In the genomic region with DNA sequence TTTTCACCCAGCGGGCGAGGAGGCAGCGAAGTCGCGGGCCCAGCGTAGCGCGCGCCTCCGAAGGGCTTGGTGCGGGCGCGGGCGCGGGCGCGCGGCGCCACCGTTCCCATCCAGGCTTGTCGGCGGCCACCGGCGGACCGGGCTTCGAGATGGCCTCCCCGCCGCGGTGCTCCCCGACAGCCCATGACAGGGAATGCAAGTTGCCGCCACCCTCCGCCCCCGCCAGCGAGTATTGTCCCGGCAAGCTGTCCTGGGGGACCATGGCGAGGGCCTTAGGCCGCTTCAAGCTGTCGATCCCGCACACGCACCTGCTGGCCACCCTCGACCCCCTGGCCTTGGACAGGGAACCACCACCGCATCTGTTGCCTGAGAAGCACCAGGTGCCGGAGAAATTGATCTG, we compare ENCODE assay signal across 27 cellular contexts. TPM values are rescaled to one million over a fixed set of nuclear protein-coding genes. Genes with fewer than 3 reads are reported as not detected.
"Had no signal": no experiment of that assay in that cellular context is flagged by ENCODE, and none has a peak within 500 bp of the region (broad histone marks: within the 10 kb centered on the region; RNA-seq: fewer than 3 reads in every experiment).

A gene with protein sequence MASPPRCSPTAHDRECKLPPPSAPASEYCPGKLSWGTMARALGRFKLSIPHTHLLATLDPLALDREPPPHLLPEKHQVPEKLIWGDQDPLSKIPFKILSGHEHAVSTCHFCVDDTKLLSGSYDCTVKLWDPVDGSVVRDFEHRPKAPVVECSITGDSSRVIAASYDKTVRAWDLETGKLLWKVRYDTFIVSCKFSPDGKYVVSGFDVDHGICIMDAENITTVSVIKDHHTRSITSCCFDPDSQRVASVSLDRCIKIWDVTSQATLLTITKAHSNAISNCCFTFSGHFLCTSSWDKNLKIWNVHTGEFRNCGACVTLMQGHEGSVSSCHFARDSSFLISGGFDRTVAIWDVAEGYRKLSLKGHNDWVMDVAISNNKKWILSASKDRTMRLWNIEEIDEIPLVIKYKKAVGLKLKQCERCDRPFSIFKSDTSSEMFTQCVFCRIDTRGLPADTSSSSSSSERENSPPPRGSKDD (plus strand): TSS at position 94 of the 400 bp plus-strand sequence. CDS start 56 bp downstream, at position 150.

- H3K27ac Mint-ChIP-seq: activated CD4-positive, alpha-beta memory T cell treated with anti-CD3 and anti-CD28 coated beads for 36 hours; activated CD8-positive, alpha-beta memory T cell treated with anti-CD3 and anti-CD28 coated beads, Interleukin-2, amount 10 ng/mL, durations not matched to agents 7 days and 5 days; endodermal cell; natural killer cell; progenitor cell of endocrine pancreas; T-helper 17 cell had no signal

- H3K9me3 ChIP-seq: adrenal gland, ascending aorta, breast epithelium, heart right ventricle, stomach, suprapubic skin, transverse colon, uterus had no signal

- H3K4me3 Mint-ChIP-seq: activated CD4-positive, alpha-beta memory T cell treated with anti-CD3 and anti-CD28 coated beads for 36 hours; activated CD8-positive, alpha-beta memory T cell treated with anti-CD3 and anti-CD28 coated beads, Interleukin-2, amount 10 ng/mL, durations not matched to agents 7 days and 5 days; activated naive CD8-positive, alpha-beta T cell; endodermal cell; natural killer cell; T-helper 17 cell had no signal

- H3K9me3 Mint-ChIP-seq: activated CD4-positive, alpha-beta memory T cell treated with anti-CD3 and anti-CD28 coated beads for 36 hours; endodermal cell; natural killer cell had no signal

- ATAC-seq: activated CD8-positive, alpha-beta memory T cell treated with anti-CD3 and anti-CD28 coated beads, Interleukin-2, amount 10 ng/mL, durations not matched to agents 7 days and 5 days; natural killer cell; T-helper 17 cell had no signal

- DNase-seq: activated CD4-positive, alpha-beta memory T cell treated with anti-CD3 and anti-CD28 coated beads for 36 hours; activated CD4-positive, alpha-beta T cell treated with anti-CD3 and anti-CD28 coated beads for 48 hours; activated CD8-positive, alpha-beta memory T cell treated with anti-CD3 and anti-CD28 coated beads, Interleukin-2, amount 10 ng/mL, durations not matched to agents 7 days and 5 days; activated T-cell treated with anti-CD3 and anti-CD28 coated beads for 4 hours; adrenal gland; heart right ventricle; islet precursor cell; left cardiac atrium; midbrain; natural killer cell; retina; stimulated activated CD4-positive, alpha-beta T cell treated with anti-CD3 and anti-CD28 coated beads, Interleukin-2, amount 100 ng/mL, for 48 hours; stimulated activated CD8-positive, alpha-beta memory T cell treated with anti-CD3 and anti-CD28 coated beads, Interleukin-4, amount 100 ng/mL, for 48 hours; stomach; T-helper 17 cell; transverse colon; uterus had no signal

- H3K36me3 ChIP-seq: uterus had no signal

- H3K27me3 Mint-ChIP-seq: activated CD4-positive, alpha-beta memory T cell treated with anti-CD3 and anti-CD28 coated beads for 36 hours; activated CD8-positive, alpha-beta memory T cell treated with anti-CD3 and anti-CD28 coated beads, Interleukin-2, amount 10 ng/mL, durations not matched to agents 7 days and 5 days; activated naive CD8-positive, alpha-beta T cell; T-helper 17 cell had no signal

- H3K27me3 ChIP-seq: adrenal gland, ascending aorta, uterus had no signal

- H3K4me1 Mint-ChIP-seq: endodermal cell, T-helper 17 cell had no signal

- H3K4me3 ChIP-seq: adrenal gland, ascending aorta, breast epithelium, coronary artery, heart right ventricle, stomach, suprapubic skin, transverse colon, uterus had no signal

- H3K4me1 ChIP-seq: ascending aorta, breast epithelium, heart right ventricle, suprapubic skin, uterus had no signal

- H3K27ac ChIP-seq: ascending aorta, breast epithelium, coronary artery, epithelial cell of prostate, heart right ventricle, stomach, suprapubic skin, transverse colon, uterus had no signal

RNA-seq across cellular contexts. Expression of the gene that starts here (rescaled TPM):
- total RNA-seq: activated CD4-positive, alpha-beta memory T cell treated with anti-CD3 and anti-CD28 coated beads for 36 hours; activated CD8-positive, alpha-beta memory T cell treated with anti-CD3 and anti-CD28 coated beads, Interleukin-2, amount 10 ng/mL, durations not matched to agents 7 days and 5 days; adrenal gland; ascending aorta; breast epithelium; endodermal cell; fibroblast of villous mesenchyme; left cardiac atrium; natural killer cell; osteocyte; progenitor cell of endocrine pancreas; stomach; suprapubic skin; T-helper 17 cell; transverse colon; uterus had no signal
- polyA plus RNA-seq: heart right ventricle, stomach had no signal
